Comparison of ENCODE assay signal across 15 cellular contexts in genomic region chr6:84539122-84539856, GRCh38.
"Had no signal": no experiment of that assay in that cellular context is flagged by ENCODE, and none has a peak within 500 bp of the region (broad histone marks: within the 10 kb centered on the region; RNA-seq: fewer than 3 reads in every experiment).

No MANE protein-coding gene starts in this region.

- H3K27me3 Mint-ChIP-seq: activated CD4-positive, alpha-beta T cell treated with anti-CD3 and anti-CD28 coated beads, Interleukin-2, amount 10 ng/mL, durations not matched to agents 7 days and 5 days; naive thymus-derived CD8-positive, alpha-beta T cell had no signal

- H3K4me1 Mint-ChIP-seq: activated CD4-positive, alpha-beta T cell treated with anti-CD3 and anti-CD28 coated beads, Interleukin-2, amount 10 ng/mL, durations not matched to agents 7 days and 5 days; naive thymus-derived CD8-positive, alpha-beta T cell had no signal

- H3K9me3 Mint-ChIP-seq: activated CD4-positive, alpha-beta T cell treated with anti-CD3 and anti-CD28 coated beads, Interleukin-2, amount 10 ng/mL, durations not matched to agents 7 days and 5 days had no signal

- ATAC-seq: activated T-cell treated with anti-CD3 and anti-CD28 coated beads, Interleukin-2, amount 50 U/mL, for 4 hours; naive thymus-derived CD8-positive, alpha-beta T cell had no signal

- H3K4me3 ChIP-seq: dorsolateral prefrontal cortex had no signal

- H3K36me3 ChIP-seq: brain microvascular endothelial cell had no signal

- H3K36me3 Mint-ChIP-seq: naive thymus-derived CD8-positive, alpha-beta T cell had no signal

- DNase-seq: activated CD4-positive, alpha-beta T cell treated with anti-CD3 and anti-CD28 coated beads, Interleukin-2, amount 10 ng/mL, durations not matched to agents 7 days and 5 days; activated CD8-positive, alpha-beta memory T cell treated with anti-CD3 and anti-CD28 coated beads, Interleukin-2, amount 50 U/mL, for 4 hours; activated naive CD4-positive, alpha-beta T cell treated with anti-CD3 and anti-CD28 coated beads for 36 hours; activated T-cell treated with anti-CD3 and anti-CD28 coated beads, Interleukin-2, amount 50 U/mL, for 4 hours; anterior cingulate cortex; brain microvascular endothelial cell; central memory CD4-positive, alpha-beta T cell; dorsolateral prefrontal cortex; mesendoderm; naive thymus-derived CD8-positive, alpha-beta T cell; stimulated activated CD8-positive, alpha-beta memory T cell treated with anti-CD3 and anti-CD28 coated beads, Interleukin-4, amount 100 ng/mL, for 48 hours; stimulated activated naive CD4-positive, alpha-beta T cell; T-helper 1 cell; T-helper 9 cell had no signal

- H3K27ac Mint-ChIP-seq: activated CD4-positive, alpha-beta T cell treated with anti-CD3 and anti-CD28 coated beads, Interleukin-2, amount 10 ng/mL, durations not matched to agents 7 days and 5 days; activated naive CD4-positive, alpha-beta T cell treated with anti-CD3 and anti-CD28 coated beads for 36 hours; naive thymus-derived CD8-positive, alpha-beta T cell had no signal

- H3K27ac ChIP-seq: brain microvascular endothelial cell, dorsolateral prefrontal cortex, epithelial cell of prostate had no signal

- H3K4me3 Mint-ChIP-seq: activated CD4-positive, alpha-beta T cell treated with anti-CD3 and anti-CD28 coated beads, Interleukin-2, amount 10 ng/mL, durations not matched to agents 7 days and 5 days; activated naive CD4-positive, alpha-beta T cell treated with anti-CD3 and anti-CD28 coated beads for 36 hours; activated T-cell treated with anti-CD3 and anti-CD28 coated beads, Interleukin-2, amount 50 U/mL, for 4 hours; naive thymus-derived CD8-positive, alpha-beta T cell had no signal

- H3K27me3 ChIP-seq: brain microvascular endothelial cell had no signal
